ENCODE assay signal across 18 cellular contexts in the genomic region with DNA sequence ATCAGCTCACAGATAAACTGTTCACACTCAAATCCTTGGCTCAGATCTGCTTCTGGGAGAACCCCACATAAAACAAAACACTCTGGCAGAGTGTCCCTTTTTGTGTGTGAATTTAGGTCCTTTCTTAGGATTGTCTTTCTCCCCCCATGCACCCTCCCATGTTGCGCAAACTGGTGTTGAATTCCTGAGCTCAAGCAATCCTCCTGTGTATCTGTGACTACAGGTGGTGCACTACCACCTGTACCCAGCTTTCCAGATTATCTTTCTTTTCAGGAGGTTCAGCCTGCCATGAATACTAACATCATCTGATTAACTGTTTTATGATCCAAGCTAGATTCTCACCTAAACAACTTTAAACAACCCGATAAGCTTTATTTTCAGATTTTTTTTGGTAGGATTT.
A peak's percentile ranks its signal among the peaks of the same experiment; 100 is the strongest.
DNase-seq lines count a peak whose midpoint lies in the region; ATAC-seq, FAIRE-seq and TF ChIP-seq lines count a peak whose summit lies in the region.
"Had no signal": no experiment of that assay in that cellular context is flagged by ENCODE, and none has a peak within 500 bp of the region (broad histone marks: within the 10 kb centered on the region; RNA-seq: fewer than 3 reads in every experiment).

No MANE protein-coding gene starts in this region.

- no peak overlapping the region for H3K4me3 Mint-ChIP-seq in WTC11
- H3K4me3 Mint-ChIP-seq: CD8-positive, alpha-beta T cell had no signal

- no peak overlapping the region for H2BK12ac ChIP-seq in mesenchymal stem cell (ENCODE audit: low read length in 2 of 2)

- peaks cover 13% of the 10 kb centered on the region; the same call in 1 of the 2 replicates for H3K9me3 Mint-ChIP-seq in WTC11
- H3K9me3 Mint-ChIP-seq: CD8-positive, alpha-beta T cell had no signal

- H3K27me3 ChIP-seq in heart right ventricle (no peaks in the 10 kb centered on the region), mesenchymal stem cell (ENCODE audit: control insufficient read depth in 1 of 2, insufficient read depth in 1 of 2, low read length in 2 of 2) (no peaks in the 10 kb centered on the region)

- no peak overlapping the region for H3K4ac ChIP-seq in mesenchymal stem cell (ENCODE audit: low read depth in 1 of 2, low read length in 2 of 2)

- H2AFZ ChIP-seq in mesenchymal stem cell (ENCODE audit: low read depth, low read length) = no peak overlapping the region

- H3K4me2 ChIP-seq in mesenchymal stem cell (ENCODE audit: low read length, poor library complexity, severe bottlenecking) = no peak overlapping the region

- peaks cover 0 to 13% (median 7%) of the 10 kb centered on the region in 11 donors for H3K9me3 ChIP-seq in heart right ventricle
- H3K9me3 ChIP-seq in mesenchymal stem cell (ENCODE audit: control insufficient read depth, low read length) = peaks cover 12% of the 10 kb centered on the region

- H2AK5ac ChIP-seq in mesenchymal stem cell (ENCODE audit: low read length, severe bottlenecking) = no peak overlapping the region

- H3K18ac ChIP-seq in mesenchymal stem cell (ENCODE audit: low read depth in 1 of 2, low read length in 2 of 2) = no peak overlapping the region

- no peak overlapping the region for H3K14ac ChIP-seq in mesenchymal stem cell (ENCODE audit: low read length in 2 of 2)

- H2BK5ac ChIP-seq in mesenchymal stem cell (ENCODE audit: low read depth, low read length, poor library complexity, severe bottlenecking) = no peak overlapping the region

- CTCF ChIA-PET in WTC11 (lab: Charles Lee) = interaction anchor here (1.2 kb wide), 2 partner anchors 33 to 86 kb away, joined by 3 to 4 read pairs; no protein-coding TSS in a partner anchor

- FAIRE-seq in urothelium cell line (lab: Jason Lieb, UNC) = no peak

- ATAC-seq in heart right ventricle (no peak), Right ventricle myocardium inferior (no peak), WTC11 (0 out of 2 replicates have a peak, but pooled peaks have one; percentile 26), GM21825 (IDR thresholded peaks at IDR 0.05; ENCODE audit: unreplicated experiment) (no peak), HG02588 (IDR thresholded peaks at IDR 0.05; ENCODE audit: unreplicated experiment) (no peak)
- ATAC-seq: CD8-positive, alpha-beta T cell had no signal

- H3K23ac ChIP-seq in mesenchymal stem cell (ENCODE audit: low read length in 2 of 2) = no peak overlapping the region

- WGBS in heart right ventricle, 2 donors = 92 to 96% methylated on average over 2 of the region's 2 CpGs
- whole genome bisulfite sequencing in mesenchymal stem cell = 100% methylated on average over 1 of the region's 2 CpGs

- POLR2A ChIA-PET in WTC11 (lab: Charles Lee) = no interaction called here

- no peak overlapping the region for H2BK120ac ChIP-seq in mesenchymal stem cell (ENCODE audit: low read depth, low read length)

- H3K36me3 Mint-ChIP-seq in WTC11 = no peaks in the 10 kb centered on the region
- H3K36me3 Mint-ChIP-seq: CD8-positive, alpha-beta T cell had no signal

- peak overlapping the region in 6 of 10 donors; percentile 13 to 44 (median 28) for H3K27ac ChIP-seq in heart right ventricle
- no peak overlapping the region for H3K27ac ChIP-seq in mesenchymal stem cell (ENCODE audit: low read length, poor library complexity, severe bottlenecking)

- H3K27me3 Mint-ChIP-seq in WTC11 (ENCODE audit: low read depth) = no peaks in the 10 kb centered on the region; the same call in 1 of the 2 replicates

- DNase-seq in heart right ventricle (no peak), Right ventricle myocardium inferior (ENCODE audit: missing footprints) (no peak), WTC11 (ENCODE audit: low spot score) (no peak), mesenchymal stem cell (no peak), urothelium cell line (ENCODE audit: low spot score) (no peak)
- DNase-seq: AML-193; C1 segment of cervical spinal cord; CD8-positive, alpha-beta T cell; EL; GF-D8; HCEC 1CT; KBM-7; NCI-H1436 treated with DMSO at 0.1 percent for 48 hours; NCI-H1930; NCI-H524 treated with DMSO at 0.1 percent for 48 hours; Right ventricle myocardium superior had no signal

- H3K4me1 ChIP-seq in heart right ventricle (peaks cover 0 to 35% (median 26%) of the 10 kb centered on the region in 9 donors), mesenchymal stem cell (ENCODE audit: control insufficient read depth, insufficient read depth, low read depth, low read length) (no peaks in the 10 kb centered on the region)

- H3K9ac ChIP-seq in mesenchymal stem cell (ENCODE audit: low read length) = peak overlapping the region; percentile 13

- intact Hi-C loops in heart right ventricle (cut with DNase I) (loop anchor here in 2 of 10 donors (5.0 to 10.0 kb wide), 2 partner anchors 80 to 1798 kb away; no protein-coding TSS in a partner anchor), Right ventricle myocardium inferior (cut with DNase I) (loop anchor here (10.0 kb wide), 1 partner anchor 78 kb away; no protein-coding TSS in a partner anchor)

- H2BK15ac ChIP-seq in mesenchymal stem cell (ENCODE audit: low read depth, poor library complexity, severe bottlenecking) = no peak overlapping the region

- H3K36me3 ChIP-seq in heart right ventricle (no peaks in the 10 kb centered on the region), mesenchymal stem cell (ENCODE audit: control insufficient read depth in 1 of 2, insufficient read depth in 2 of 2, low read depth in 1 of 2, low read length in 2 of 2) (no peaks in the 10 kb centered on the region)

- H3K79me1 ChIP-seq in mesenchymal stem cell (replicated peaks; ENCODE audit: low read length, poor library complexity, severe bottlenecking) = no peaks in the 10 kb centered on the region

- no peak overlapping the region for H4K91ac ChIP-seq in mesenchymal stem cell (ENCODE audit: low read length)

- TF ChIP-seq CTCF in heart right ventricle (IDR thresholded peaks at IDR 0.05) (no peak), WTC11 (IDR thresholded peaks at IDR 0.05) (no peak)

- no peak overlapping the region; the same call in 1 of the 2 replicates for H3K27ac Mint-ChIP-seq in WTC11
- H3K27ac Mint-ChIP-seq: CD8-positive, alpha-beta T cell had no signal

- H4K8ac ChIP-seq in mesenchymal stem cell (ENCODE audit: low read length) = no peak overlapping the region

- H3K4me3 ChIP-seq in heart right ventricle (no peak overlapping the region), mesenchymal stem cell (ENCODE audit: insufficient read depth in 1 of 2, low read depth in 1 of 2, low read length in 2 of 2) (no peak overlapping the region)

- peaks cover 29% of the 10 kb centered on the region for H3K4me1 Mint-ChIP-seq in WTC11

TF ChIP-seq in WTC11, 78 proteins besides CTCF, POLR2A, EP300 and RAD21 (continues in another document):
- TF ChIP-seq CREB1 (CRISPR knock-in tag; IDR thresholded peaks at IDR 0.05) = no peak
- no peak for TF ChIP-seq TCF7 (CRISPR knock-in tag; IDR thresholded peaks at IDR 0.05; ENCODE audit: low read depth)
- no peak for TF ChIP-seq ATF1 (CRISPR knock-in tag; IDR thresholded peaks at IDR 0.05)
- TF ChIP-seq SMAD3 (CRISPR knock-in tag; IDR thresholded peaks at IDR 0.05; ENCODE audit: borderline replicate concordance) = no peak
- TF ChIP-seq MYBL2 (CRISPR knock-in tag; IDR thresholded peaks at IDR 0.05) = no peak
- no peak for TF ChIP-seq USF2 (CRISPR knock-in tag; IDR thresholded peaks at IDR 0.05)
- TF ChIP-seq ZNF512 (CRISPR knock-in tag; IDR thresholded peaks at IDR 0.05; ENCODE audit: borderline replicate concordance) = no peak
- TF ChIP-seq EMX1 (CRISPR knock-in tag; IDR thresholded peaks at IDR 0.05) = no peak
- no peak for TF ChIP-seq ZMAT4 (CRISPR knock-in tag; IDR thresholded peaks at IDR 0.05)
- TF ChIP-seq ZNF425 (CRISPR knock-in tag; conservative IDR thresholded peaks at IDR 0.05) = no peak
